1 cellular context compared by ENCODE assay signal in genomic region chr19:48624067-48624594, GRCh38.
TF ChIP-seq lines count a peak whose summit lies in the region.

No MANE protein-coding gene starts in this region.

TF ChIP-seq in WTC11, 78 proteins besides CTCF, POLR2A, EP300 and RAD21 (continued from another document):
- TF ChIP-seq ATF2 (CRISPR knock-in tag; IDR thresholded peaks at IDR 0.05; ENCODE audit: borderline replicate concordance, low read depth) (no peak), FOXK1 (CRISPR knock-in tag; IDR thresholded peaks at IDR 0.05) (peak; percentile 86), E2F5 (CRISPR knock-in tag; IDR thresholded peaks at IDR 0.05) (no peak), HMGA2 (CRISPR knock-in tag; IDR thresholded peaks at IDR 0.05) (no peak), RORB (CRISPR knock-in tag; IDR thresholded peaks at IDR 0.05) (no peak), NFYB (CRISPR knock-in tag; conservative IDR thresholded peaks at IDR 0.05; ENCODE audit: low read depth) (peak; percentile 88), SP1 (CRISPR knock-in tag; conservative IDR thresholded peaks at IDR 0.05) (peak; percentile 97), ETV6 (CRISPR knock-in tag; IDR thresholded peaks at IDR 0.05) (peak; percentile 87)
TF ChIP-seq in WTC11: peak in this region for 14.
